Comparison of ENCODE assay signal across 1 cellular context in the genomic region with DNA sequence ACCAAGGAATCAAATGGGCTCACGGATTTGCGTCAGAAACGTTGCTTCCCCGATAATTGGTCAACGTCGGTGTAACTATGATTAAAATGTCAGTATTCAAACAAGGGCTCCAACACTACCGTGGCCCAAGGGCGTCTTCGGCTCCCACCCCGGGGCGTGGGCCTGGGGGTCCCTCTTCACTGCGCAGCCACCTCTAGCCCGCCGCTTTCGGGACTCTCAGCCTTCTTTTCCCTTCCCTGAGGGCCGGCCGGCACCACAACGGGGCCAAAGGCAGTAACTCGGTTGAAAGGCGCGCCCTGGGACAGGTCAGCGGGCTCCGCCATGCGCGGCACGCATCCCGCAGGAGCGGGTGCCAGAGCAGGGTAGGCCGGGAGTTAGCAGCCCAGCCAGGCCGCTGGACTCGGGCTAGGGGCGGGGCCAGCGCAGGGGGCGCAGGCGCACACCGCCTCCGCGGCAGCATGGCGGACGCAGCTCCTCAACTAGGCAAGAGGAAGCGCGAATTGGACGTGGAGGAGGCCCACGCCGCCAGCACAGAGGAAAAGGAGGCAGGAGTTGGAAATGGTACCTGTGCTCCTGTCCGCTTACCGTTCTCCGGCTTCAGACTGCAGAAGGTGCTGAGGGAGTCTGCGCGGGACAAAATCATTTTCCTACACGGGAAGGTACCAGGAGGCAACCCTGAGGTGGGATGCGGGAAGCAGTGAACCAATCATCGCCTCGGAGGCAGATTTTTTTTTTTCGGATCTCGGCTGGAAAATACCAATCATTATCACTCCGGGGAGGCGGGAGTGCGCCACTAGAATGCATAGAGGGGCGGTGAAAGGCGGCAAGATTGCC.
TF ChIP-seq lines count a peak whose summit lies in the region.

Gene DCPS (plus strand): TSS at position 438 of the 834 bp plus-strand sequence. CDS start 21 bp downstream, at position 459.

TF ChIP-seq in WTC11, 78 proteins besides CTCF, POLR2A, EP300 and RAD21 (continued from another document):
- TF ChIP-seq, protein P1, sequence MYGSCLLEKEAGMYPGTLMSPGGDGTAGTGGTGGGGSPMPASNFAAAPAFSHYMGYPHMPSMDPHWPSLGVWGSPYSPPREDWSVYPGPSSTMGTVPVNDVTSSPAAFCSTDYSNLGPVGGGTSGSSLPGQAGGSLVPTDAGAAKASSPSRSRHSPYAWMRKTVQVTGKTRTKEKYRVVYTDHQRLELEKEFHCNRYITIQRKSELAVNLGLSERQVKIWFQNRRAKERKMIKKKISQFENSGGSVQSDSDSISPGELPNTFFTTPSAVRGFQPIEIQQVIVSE (CRISPR knock-in tag; IDR thresholded peaks at IDR 0.05; ENCODE audit: borderline replicate concordance), result no peak
- TF ChIP-seq ZNF219 (CRISPR knock-in tag; IDR thresholded peaks at IDR 0.05; ENCODE audit: borderline replicate concordance) (no peak), NR2C2 (CRISPR knock-in tag; IDR thresholded peaks at IDR 0.05) (no peak), PRRX2 (CRISPR knock-in tag; IDR thresholded peaks at IDR 0.05) (no peak), JUN (CRISPR knock-in tag; IDR thresholded peaks at IDR 0.05) (no peak)
- TF ChIP-seq, protein P2, sequence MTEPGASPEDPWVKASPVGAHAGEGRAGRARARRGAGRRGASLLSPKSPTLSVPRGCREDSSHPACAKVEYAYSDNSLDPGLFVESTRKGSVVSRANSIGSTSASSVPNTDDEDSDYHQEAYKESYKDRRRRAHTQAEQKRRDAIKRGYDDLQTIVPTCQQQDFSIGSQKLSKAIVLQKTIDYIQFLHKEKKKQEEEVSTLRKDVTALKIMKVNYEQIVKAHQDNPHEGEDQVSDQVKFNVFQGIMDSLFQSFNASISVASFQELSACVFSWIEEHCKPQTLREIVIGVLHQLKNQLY (CRISPR knock-in tag; IDR thresholded peaks at IDR 0.05), result no peak
- TF ChIP-seq, protein P3, sequence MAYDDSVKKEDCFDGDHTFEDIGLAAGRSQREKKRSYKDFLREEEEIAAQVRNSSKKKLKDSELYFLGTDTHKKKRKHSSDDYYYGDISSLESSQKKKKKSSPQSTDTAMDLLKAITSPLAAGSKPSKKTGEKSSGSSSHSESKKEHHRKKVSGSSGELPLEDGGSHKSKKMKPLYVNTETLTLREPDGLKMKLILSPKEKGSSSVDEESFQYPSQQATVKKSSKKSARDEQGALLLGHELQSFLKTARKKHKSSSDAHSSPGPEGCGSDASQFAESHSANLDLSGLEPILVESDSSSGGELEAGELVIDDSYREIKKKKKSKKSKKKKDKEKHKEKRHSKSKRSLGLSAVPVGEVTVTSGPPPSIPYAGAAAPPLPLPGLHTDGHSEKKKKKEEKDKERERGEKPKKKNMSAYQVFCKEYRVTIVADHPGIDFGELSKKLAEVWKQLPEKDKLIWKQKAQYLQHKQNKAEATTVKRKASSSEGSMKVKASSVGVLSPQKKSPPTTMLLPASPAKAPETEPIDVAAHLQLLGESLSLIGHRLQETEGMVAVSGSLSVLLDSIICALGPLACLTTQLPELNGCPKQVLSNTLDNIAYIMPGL (CRISPR knock-in tag; IDR thresholded peaks at IDR 0.05), result peak; percentile 97
